13 cellular contexts compared by ENCODE assay signal in the genomic region with DNA sequence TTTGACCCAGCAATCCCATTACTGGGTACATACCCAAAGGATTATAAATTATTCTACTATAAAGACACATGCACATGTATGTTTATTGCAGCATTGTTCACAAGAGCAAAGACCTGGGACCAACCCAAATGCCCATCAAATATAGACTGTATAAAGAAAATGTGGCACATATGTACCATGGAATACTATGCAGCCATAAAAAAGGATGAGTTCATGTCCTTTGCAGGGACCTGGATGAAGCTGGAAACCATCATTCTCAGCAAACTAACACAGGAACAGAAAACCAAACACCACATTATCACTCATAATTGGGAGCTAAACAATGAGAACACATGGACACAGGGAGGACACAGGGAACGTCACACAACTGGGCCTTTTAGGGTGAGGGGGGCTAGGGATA. TPM values are rescaled to one million over a fixed set of nuclear protein-coding genes. Genes with fewer than 3 reads are reported as not detected.
"Had no signal": no experiment of that assay in that cellular context is flagged by ENCODE, and none has a peak within 500 bp of the region (broad histone marks: within the 10 kb centered on the region; RNA-seq: fewer than 3 reads in every experiment).

No MANE protein-coding gene starts in this region.

RNA-seq across cellular contexts. Expression of a gene that starts 20.3 kb away (rescaled TPM):
- polyA plus RNA-seq: immature natural killer cell, mammary epithelial cell had no signal

RNA-seq across cellular contexts. Expression of a gene that starts 22.0 kb away (rescaled TPM):
- total RNA-seq: kidney epithelial cell, left cardiac atrium, left lobe of liver, left ventricle myocardium inferior, left ventricle myocardium superior, lower lobe of right lung, mesenteric fat pad, mononuclear cell had no signal
- polyA plus RNA-seq: immature natural killer cell, lung, mammary epithelial cell had no signal

RNA-seq across cellular contexts. Expression of a gene that starts 52.0 kb away (rescaled TPM):
- total RNA-seq: myocyte had no signal
- polyA plus RNA-seq: hepatocyte, immature natural killer cell, lung, mammary epithelial cell had no signal
